8 cellular contexts compared by ENCODE assay signal in genomic region chr1:33738536-33738935, GRCh38.
"Had no signal": no experiment of that assay in that cellular context is flagged by ENCODE, and none has a peak within 500 bp of the region (broad histone marks: within the 10 kb centered on the region; RNA-seq: fewer than 3 reads in every experiment).

No MANE protein-coding gene starts in this region.

- H3K27ac ChIP-seq: GM23248, HL-60 had no signal

- H3K4me1 Mint-ChIP-seq: IgD-negative memory B cell had no signal

- H3K4me3 ChIP-seq: GM23248 had no signal

- H3K36me3 Mint-ChIP-seq: IgD-negative memory B cell had no signal

- H3K4me3 Mint-ChIP-seq: IgD-negative memory B cell had no signal

- H2AFZ ChIP-seq: GM23248 had no signal

- DNase-seq: GM23248, GOT3, H7, HCEC 1CT, KBM-7 had no signal

- H3K9me3 Mint-ChIP-seq: IgD-negative memory B cell had no signal

- H3K9ac ChIP-seq: GM23248 had no signal

- H3K27ac Mint-ChIP-seq: IgD-negative memory B cell had no signal

- ATAC-seq: HepG2 had no signal
